In the genomic region with DNA sequence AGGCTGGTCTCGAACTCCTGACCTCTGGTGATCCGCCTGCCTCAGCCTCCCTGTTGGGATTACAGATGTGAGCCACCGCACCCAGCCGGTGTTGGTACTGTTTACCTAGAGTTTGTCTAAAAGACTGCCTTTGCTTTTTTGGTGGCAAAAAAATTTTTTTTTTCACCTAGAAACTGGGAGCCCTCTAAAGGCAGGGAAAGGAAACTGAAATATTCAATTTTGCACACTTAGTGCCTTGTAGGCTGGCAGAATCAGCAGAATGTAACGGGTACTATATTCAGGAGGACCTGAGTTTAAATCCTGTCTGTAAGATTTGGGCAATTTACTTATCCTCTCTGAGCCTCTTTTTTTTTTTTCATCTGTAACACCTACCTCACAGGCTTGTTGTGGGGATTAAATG, we compare ENCODE assay signal across 18 cellular contexts.
"Had no signal": no experiment of that assay in that cellular context is flagged by ENCODE, and none has a peak within 500 bp of the region (broad histone marks: within the 10 kb centered on the region; RNA-seq: fewer than 3 reads in every experiment).

No MANE protein-coding gene starts in this region.

- H3K27ac ChIP-seq: hepatocyte, left lung, right lobe of liver, skin epidermis, tibial artery had no signal

- H3K9me3 ChIP-seq: left lung, right lobe of liver, tibial artery had no signal

- H2AFZ ChIP-seq: hepatocyte had no signal

- DNase-seq: activated CD4-positive, alpha-beta memory T cell treated with anti-CD3 and anti-CD28 coated beads for 36 hours; activated CD4-positive, alpha-beta T cell treated with anti-CD3 and anti-CD28 coated beads for 4 hours; activated CD4-positive, CD25-positive, alpha-beta regulatory T cell; activated naive CD4-positive, alpha-beta T cell treated with Interleukin-2 at 50 U/mL for 16 hours; activated T-cell treated with anti-CD3 and anti-CD28 coated beads, Interleukin-2, amount 50 U/mL, for 48 hours; dermis blood vessel endothelial cell; effector CD8-positive, alpha-beta T cell; glutamatergic neuron; kidney glomerular epithelial cell; left lung; naive B cell; nucleus accumbens; right lobe of liver; stimulated activated CD4-positive, alpha-beta T cell treated with anti-CD3 and anti-CD28 coated beads, Interleukin-1b, Interleukin-23, amount 100 ng/mL, for 48 hours; tibial artery had no signal

- H3K79me2 ChIP-seq: hepatocyte had no signal

- H3K27me3 ChIP-seq: hepatocyte, left lung, right lobe of liver, tibial artery had no signal

- H3K4me1 ChIP-seq: left lung, right lobe of liver, tibial artery had no signal

- ATAC-seq: left lung, right lobe of liver had no signal

- H3K4me3 ChIP-seq: hepatocyte, left lung, lung, right lobe of liver, skin epidermis, tibial artery had no signal

- H3K4me2 ChIP-seq: hepatocyte had no signal
